24 cellular contexts compared by ENCODE assay signal in genomic region chr1:230828421-230828820, GRCh38.
"Had no signal": no experiment of that assay in that cellular context is flagged by ENCODE, and none has a peak within 500 bp of the region (broad histone marks: within the 10 kb centered on the region; RNA-seq: fewer than 3 reads in every experiment).

No MANE protein-coding gene starts in this region.

- H3K9me3 ChIP-seq: mucosa of descending colon, SK-N-SH, upper lobe of right lung had no signal

- H3K27ac Mint-ChIP-seq: activated CD4-positive, alpha-beta T cell treated with anti-CD3 and anti-CD28 coated beads, Interleukin-2, amount 10 ng/mL, durations not matched to agents 24 days and 14 days; activated CD8-positive, alpha-beta T cell treated with anti-CD3 and anti-CD28 coated beads, Interleukin-2, amount 10 ng/mL, durations not matched to agents 7 days and 5 days; activated naive CD4-positive, alpha-beta T cell treated with anti-CD3 and anti-CD28 coated beads, Interleukin-2, amount 10 ng/mL, durations not matched to agents 7 days and 5 days; activated naive CD8-positive, alpha-beta T cell treated with anti-CD3 and anti-CD28 coated beads, Interleukin-2, amount 50 U/mL, for 24 hours; endodermal cell; naive thymus-derived CD4-positive, alpha-beta T cell; T-cell had no signal

- ATAC-seq: activated CD8-positive, alpha-beta T cell treated with anti-CD3 and anti-CD28 coated beads, Interleukin-2, amount 10 ng/mL, durations not matched to agents 7 days and 5 days; activated naive CD8-positive, alpha-beta T cell treated with anti-CD3 and anti-CD28 coated beads, Interleukin-2, amount 50 U/mL, for 24 hours; foreskin keratinocyte; mucosa of descending colon; naive thymus-derived CD4-positive, alpha-beta T cell; stimulated activated naive CD8-positive, alpha-beta T cell treated with anti-CD3 and anti-CD28 coated beads, Interleukin-15, Interleukin-2, amounts not matched to agents 100 U/mL and 50 U/mL, for 24 hours; T-cell; upper lobe of right lung had no signal

- H3K36me3 ChIP-seq: upper lobe of right lung had no signal

- H3K4me3 ChIP-seq: mucosa of descending colon, upper lobe of right lung had no signal

- H3K4me1 Mint-ChIP-seq: activated CD4-positive, alpha-beta T cell treated with anti-CD3 and anti-CD28 coated beads, Interleukin-2, amount 10 ng/mL, durations not matched to agents 24 days and 14 days; activated naive CD4-positive, alpha-beta T cell treated with anti-CD3 and anti-CD28 coated beads, Interleukin-2, amount 10 ng/mL, durations not matched to agents 7 days and 5 days; activated naive CD8-positive, alpha-beta T cell treated with anti-CD3 and anti-CD28 coated beads, Interleukin-2, amount 50 U/mL, for 24 hours; endodermal cell; naive thymus-derived CD4-positive, alpha-beta T cell; T-cell had no signal

- H3K9me3 Mint-ChIP-seq: activated CD4-positive, alpha-beta T cell treated with anti-CD3 and anti-CD28 coated beads, Interleukin-2, amount 10 ng/mL, durations not matched to agents 24 days and 14 days; activated naive CD4-positive, alpha-beta T cell treated with anti-CD3 and anti-CD28 coated beads, Interleukin-2, amount 10 ng/mL, durations not matched to agents 7 days and 5 days; activated naive CD8-positive, alpha-beta T cell treated with anti-CD3 and anti-CD28 coated beads, Interleukin-2, amount 50 U/mL, for 24 hours; endodermal cell had no signal

- H3K27ac ChIP-seq: epithelial cell of prostate, foreskin keratinocyte, upper lobe of right lung had no signal

- H3K27me3 ChIP-seq: upper lobe of right lung had no signal

- H3K4me3 Mint-ChIP-seq: activated CD4-positive, alpha-beta T cell treated with anti-CD3 and anti-CD28 coated beads, Interleukin-2, amount 10 ng/mL, durations not matched to agents 24 days and 14 days; activated CD8-positive, alpha-beta T cell treated with anti-CD3 and anti-CD28 coated beads, Interleukin-2, amount 10 ng/mL, durations not matched to agents 7 days and 5 days; activated naive CD4-positive, alpha-beta T cell treated with anti-CD3 and anti-CD28 coated beads, Interleukin-2, amount 10 ng/mL, durations not matched to agents 7 days and 5 days; activated naive CD8-positive, alpha-beta T cell treated with anti-CD3 and anti-CD28 coated beads, Interleukin-2, amount 50 U/mL, for 24 hours; endodermal cell; naive thymus-derived CD4-positive, alpha-beta T cell; T-cell had no signal

- H3K36me3 Mint-ChIP-seq: activated naive CD4-positive, alpha-beta T cell treated with anti-CD3 and anti-CD28 coated beads, Interleukin-2, amount 10 ng/mL, durations not matched to agents 7 days and 5 days; T-cell had no signal

- H3K4me1 ChIP-seq: foreskin keratinocyte had no signal

- DNase-seq: activated CD4-positive, CD25-positive, alpha-beta regulatory T cell; activated CD8-positive, alpha-beta memory T cell treated with anti-CD3 and anti-CD28 coated beads, Interleukin-2, amount 50 U/mL, for 48 hours; activated CD8-positive, alpha-beta T cell treated with anti-CD3 and anti-CD28 coated beads, Interleukin-2, amount 10 ng/mL, durations not matched to agents 7 days and 5 days; activated effector memory CD4-positive, alpha-beta T cell treated with Interleukin-2 at 50 U/mL for 16 hours; activated naive CD4-positive, alpha-beta T cell treated with anti-CD3 and anti-CD28 coated beads, Interleukin-2, amount 10 ng/mL, durations not matched to agents 7 days and 5 days; activated naive CD8-positive, alpha-beta T cell treated with anti-CD3 and anti-CD28 coated beads, Interleukin-2, amount 50 U/mL, for 24 hours; activated T-cell treated with anti-CD3 and anti-CD28 coated beads, Interleukin-2, amount 50 U/mL, for 48 hours; foreskin keratinocyte; glutamatergic neuron; mesenchymal stem cell; mucosa of descending colon; naive thymus-derived CD4-positive, alpha-beta T cell; nucleus accumbens; posterior cingulate gyrus; retina; SK-N-SH; stimulated activated CD4-positive, alpha-beta T cell treated with anti-CD3 and anti-CD28 coated beads, Interleukin-2, amount 100 ng/mL, for 24 hours; stimulated activated naive CD8-positive, alpha-beta T cell treated with anti-CD3 and anti-CD28 coated beads, Interleukin-15, Interleukin-2, amounts not matched to agents 100 U/mL and 50 U/mL, for 24 hours; T-cell; T-helper 9 cell; upper lobe of right lung had no signal
